In the genomic region with DNA sequence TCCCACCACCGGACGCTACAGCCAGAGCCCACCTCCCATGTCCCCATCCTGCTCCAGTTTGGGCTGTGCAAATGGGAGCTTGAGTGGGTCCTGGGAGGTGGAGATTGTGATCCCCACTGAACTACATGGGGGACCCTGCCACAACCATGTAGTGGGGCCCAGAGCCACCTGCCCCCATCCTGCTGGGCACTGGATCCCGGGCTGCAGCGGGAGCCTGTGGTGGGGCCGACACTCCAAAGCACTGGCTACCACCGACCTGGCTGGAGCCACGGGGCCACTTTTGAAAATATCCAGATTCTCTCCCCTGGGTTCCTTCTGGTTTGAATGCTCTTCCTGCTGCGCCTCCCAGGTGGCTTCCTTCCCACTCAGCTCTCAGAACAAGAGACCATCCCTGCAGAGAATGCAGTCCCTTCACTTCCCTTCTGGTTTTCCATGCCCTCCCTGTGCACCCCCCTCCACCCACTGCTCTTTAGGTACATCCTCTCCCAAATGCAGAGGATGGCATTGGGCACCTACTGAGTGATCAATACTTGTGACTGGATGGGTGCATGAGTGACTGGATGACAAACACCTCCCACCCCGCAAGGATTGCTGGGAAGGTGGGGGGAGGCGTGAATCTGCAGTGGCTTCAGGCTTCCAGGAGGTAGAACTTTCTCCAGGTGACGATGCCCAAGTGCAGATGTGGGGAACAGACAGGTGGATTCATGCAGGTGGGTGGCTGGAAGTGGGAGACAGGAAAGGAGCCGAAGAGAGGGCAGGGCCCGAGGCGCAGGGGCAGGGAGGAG, we compare ENCODE assay signal across 1 cellular context.
TF ChIP-seq lines count a peak whose summit lies in the region.

No MANE protein-coding gene starts in this region.

TF ChIP-seq in A549, 52 proteins besides CTCF, POLR2A, EP300 and RAD21:
- TF ChIP-seq ELK1 (IDR thresholded peaks at IDR 0.05; ENCODE audit: low read depth, low read length) (no peak), CBX2 (IDR thresholded peaks at IDR 0.05; ENCODE audit: borderline replicate concordance, low read depth) (no peak), USF2 (IDR thresholded peaks at IDR 0.05) (no peak), RFX5 (IDR thresholded peaks at IDR 0.05) (no peak), ESRRA (IDR thresholded peaks at IDR 0.05; ENCODE audit: borderline replicate concordance, low read length) (no peak), E2F6 (IDR thresholded peaks at IDR 0.05; ENCODE audit: borderline replicate concordance, low read depth) (no peak), HES2 (IDR thresholded peaks at IDR 0.05) (no peak), RCOR1 (IDR thresholded peaks at IDR 0.05; ENCODE audit: low read depth, low read length) (no peak), CHD4 (IDR thresholded peaks at IDR 0.05; ENCODE audit: borderline replicate concordance) (no peak), PHF8 (IDR thresholded peaks at IDR 0.05; ENCODE audit: borderline replicate concordance, low read depth) (no peak), NFE2L2 (conservative IDR thresholded peaks at IDR 0.05; ENCODE audit: low read length) (no peak), JUNB (IDR thresholded peaks at IDR 0.05) (no peak), HMGXB4 (CRISPR knock-in tag; IDR thresholded peaks at IDR 0.05; ENCODE audit: borderline replicate concordance) (no peak), BHLHE40 (IDR thresholded peaks at IDR 0.05; ENCODE audit: low read depth, low read length) (no peak), KDM1A (IDR thresholded peaks at IDR 0.05; ENCODE audit: low read depth) (no peak), NR3C1 (IDR thresholded peaks at IDR 0.05) (no peak), PBX3 (IDR thresholded peaks at IDR 0.05) (no peak)
- TF ChIP-seq, protein P1, sequence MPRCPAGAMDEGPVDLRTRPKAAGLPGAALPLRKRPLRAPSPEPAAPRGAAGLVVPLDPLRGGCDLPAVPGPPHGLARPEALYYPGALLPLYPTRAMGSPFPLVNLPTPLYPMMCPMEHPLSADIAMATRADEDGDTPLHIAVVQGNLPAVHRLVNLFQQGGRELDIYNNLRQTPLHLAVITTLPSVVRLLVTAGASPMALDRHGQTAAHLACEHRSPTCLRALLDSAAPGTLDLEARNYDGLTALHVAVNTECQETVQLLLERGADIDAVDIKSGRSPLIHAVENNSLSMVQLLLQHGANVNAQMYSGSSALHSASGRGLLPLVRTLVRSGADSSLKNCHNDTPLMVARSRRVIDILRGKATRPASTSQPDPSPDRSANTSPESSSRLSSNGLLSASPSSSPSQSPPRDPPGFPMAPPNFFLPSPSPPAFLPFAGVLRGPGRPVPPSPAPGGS (IDR thresholded peaks at IDR 0.05): no peak
- TF ChIP-seq, protein P2, sequence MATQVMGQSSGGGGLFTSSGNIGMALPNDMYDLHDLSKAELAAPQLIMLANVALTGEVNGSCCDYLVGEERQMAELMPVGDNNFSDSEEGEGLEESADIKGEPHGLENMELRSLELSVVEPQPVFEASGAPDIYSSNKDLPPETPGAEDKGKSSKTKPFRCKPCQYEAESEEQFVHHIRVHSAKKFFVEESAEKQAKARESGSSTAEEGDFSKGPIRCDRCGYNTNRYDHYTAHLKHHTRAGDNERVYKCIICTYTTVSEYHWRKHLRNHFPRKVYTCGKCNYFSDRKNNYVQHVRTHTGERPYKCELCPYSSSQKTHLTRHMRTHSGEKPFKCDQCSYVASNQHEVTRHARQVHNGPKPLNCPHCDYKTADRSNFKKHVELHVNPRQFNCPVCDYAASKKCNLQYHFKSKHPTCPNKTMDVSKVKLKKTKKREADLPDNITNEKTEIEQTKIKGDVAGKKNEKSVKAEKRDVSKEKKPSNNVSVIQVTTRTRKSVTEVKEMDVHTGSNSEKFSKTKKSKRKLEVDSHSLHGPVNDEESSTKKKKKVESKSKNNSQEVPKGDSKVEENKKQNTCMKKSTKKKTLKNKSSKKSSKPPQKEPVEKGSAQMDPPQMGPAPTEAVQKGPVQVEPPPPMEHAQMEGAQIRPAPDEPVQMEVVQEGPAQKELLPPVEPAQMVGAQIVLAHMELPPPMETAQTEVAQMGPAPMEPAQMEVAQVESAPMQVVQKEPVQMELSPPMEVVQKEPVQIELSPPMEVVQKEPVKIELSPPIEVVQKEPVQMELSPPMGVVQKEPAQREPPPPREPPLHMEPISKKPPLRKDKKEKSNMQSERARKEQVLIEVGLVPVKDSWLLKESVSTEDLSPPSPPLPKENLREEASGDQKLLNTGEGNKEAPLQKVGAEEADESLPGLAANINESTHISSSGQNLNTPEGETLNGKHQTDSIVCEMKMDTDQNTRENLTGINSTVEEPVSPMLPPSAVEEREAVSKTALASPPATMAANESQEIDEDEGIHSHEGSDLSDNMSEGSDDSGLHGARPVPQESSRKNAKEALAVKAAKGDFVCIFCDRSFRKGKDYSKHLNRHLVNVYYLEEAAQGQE (IDR thresholded peaks at IDR 0.05): no peak
